In the genomic region with DNA sequence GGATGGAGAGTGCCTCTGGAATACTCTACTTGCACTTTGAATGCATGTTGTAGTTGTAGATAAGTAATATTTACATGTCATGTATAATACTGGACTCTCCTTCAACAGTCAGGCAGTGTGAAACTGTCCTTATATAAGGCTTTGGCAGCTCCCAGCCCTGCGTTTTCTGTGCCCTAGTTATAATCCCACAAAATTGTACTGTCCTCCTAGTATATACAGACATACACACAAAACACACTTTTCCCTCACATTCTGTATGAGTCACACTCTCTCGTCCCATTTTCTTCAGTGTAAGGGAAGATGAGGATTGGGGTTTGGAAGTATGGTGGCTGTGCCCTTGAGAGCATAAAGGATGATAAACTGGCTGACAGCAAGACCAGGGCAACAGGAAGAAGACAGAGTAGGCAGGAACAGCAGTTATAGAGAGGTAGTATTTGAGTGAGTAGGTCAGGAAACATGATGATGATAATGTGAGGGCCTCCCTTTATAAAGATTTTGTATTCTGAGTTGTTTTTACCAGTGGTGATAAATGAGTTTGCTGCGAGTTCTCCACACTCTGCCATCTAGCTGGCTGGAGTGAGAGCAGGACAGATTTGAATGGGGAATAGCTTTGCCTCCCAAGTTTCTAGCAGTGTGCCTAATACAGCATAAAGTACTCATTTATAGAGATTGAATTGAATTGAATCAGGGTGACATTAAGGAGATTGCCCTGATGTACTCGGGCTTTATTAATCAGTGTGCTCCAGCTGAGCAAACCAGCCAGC, we compare ENCODE assay signal across 14 cellular contexts. TPM values are rescaled to one million over a fixed set of nuclear protein-coding genes. Genes with fewer than 3 reads are reported as not detected.
DNase-seq lines count a peak whose midpoint lies in the region; ATAC-seq, FAIRE-seq and TF ChIP-seq lines count a peak whose summit lies in the region.
"Had no signal": no experiment of that assay in that cellular context is flagged by ENCODE, and none has a peak within 500 bp of the region (broad histone marks: within the 10 kb centered on the region; RNA-seq: fewer than 3 reads in every experiment).

No MANE protein-coding gene starts in this region.

- FAIRE-seq in HTR-8/SVneo (lab: Jason Lieb, UNC): no peak

- DNase-seq in CD4-positive, alpha-beta memory T cell: peak in 3 of 5 donors; percentile 14 to 27 (median 23)
- DNase-seq in HFFc6 (no peak), astrocyte of the hippocampus (ENCODE audit: low read depth, low spot score) (peak; percentile 13), mesenchymal stem cell (peak; percentile 43), HTR-8/SVneo (ENCODE audit: insufficient read length, low spot score) (no peak), DMS53 (lab: John Stamatoyannopoulos, UW) (no peak), ecto neural progenitor cell (ENCODE audit: low spot score) (no peak)
- DNase-seq: GF-D8, NCI-H1930, SW 1271 had no signal

- no peak overlapping the region for H2BK5ac ChIP-seq in mesenchymal stem cell (ENCODE audit: low read depth, low read length, poor library complexity, severe bottlenecking)

- no peak overlapping the region for H3K4me3 ChIP-seq in CD4-positive, alpha-beta memory T cell (ENCODE audit: low read length in 2 of 2)
- H3K4me3 ChIP-seq in mesenchymal stem cell (ENCODE audit: insufficient read depth in 1 of 2, low read depth in 1 of 2, low read length in 2 of 2): no peak overlapping the region
- H3K4me3 ChIP-seq: ascending aorta had no signal

- no peak overlapping the region for H2BK12ac ChIP-seq in mesenchymal stem cell (ENCODE audit: low read length in 2 of 2)

- H3K9me3 ChIP-seq in CD4-positive, alpha-beta memory T cell (ENCODE audit: control insufficient read depth in 1 of 2, low read length in 2 of 2): no peaks in the 10 kb centered on the region
- H3K9me3 ChIP-seq in mesenchymal stem cell (ENCODE audit: control insufficient read depth, low read length): no peaks in the 10 kb centered on the region
- H3K9me3 ChIP-seq: ascending aorta had no signal

- H3K23ac ChIP-seq in mesenchymal stem cell (ENCODE audit: low read length in 2 of 2): no peak overlapping the region

- no peaks in the 10 kb centered on the region for H3K27me3 Mint-ChIP-seq in CD4-positive, alpha-beta memory T cell
- H3K27me3 Mint-ChIP-seq in HFFc6 (ENCODE audit: insufficient read depth): no peaks in the 10 kb centered on the region; the same call in 1 of the 2 replicates

- ATAC-seq in HG03439 (IDR thresholded peaks at IDR 0.05; ENCODE audit: unreplicated experiment): no peak
- ATAC-seq: esophagus mucosa had no signal

- intact Hi-C loops in CD4-positive, alpha-beta memory T cell (cut with micrococcal nuclease): no loop called here

- H3K4ac ChIP-seq in mesenchymal stem cell (ENCODE audit: low read depth in 1 of 2, low read length in 2 of 2): no peak overlapping the region

- H3K27me3 ChIP-seq in CD4-positive, alpha-beta memory T cell (ENCODE audit: insufficient read depth, low read length): no peaks in the 10 kb centered on the region
- no peaks in the 10 kb centered on the region for H3K27me3 ChIP-seq in mesenchymal stem cell (ENCODE audit: control insufficient read depth in 1 of 2, insufficient read depth in 1 of 2, low read length in 2 of 2)
- H3K27me3 ChIP-seq: ascending aorta had no signal

- 57% methylated on average over 4 of the region's 4 CpGs for WGBS in mesenchymal stem cell

- H3K18ac ChIP-seq in mesenchymal stem cell (ENCODE audit: low read depth in 1 of 2, low read length in 2 of 2): no peak overlapping the region

- peaks cover 29% of the 10 kb centered on the region for H3K79me1 ChIP-seq in mesenchymal stem cell (replicated peaks; ENCODE audit: low read length, poor library complexity, severe bottlenecking)

- H3K9me3 Mint-ChIP-seq in CD4-positive, alpha-beta memory T cell: no peaks in the 10 kb centered on the region
- no peaks in the 10 kb centered on the region for H3K9me3 Mint-ChIP-seq in HFFc6

- H3K4me1 ChIP-seq in CD4-positive, alpha-beta memory T cell (ENCODE audit: insufficient read depth, low read length): peaks cover 83% of the 10 kb centered on the region
- H3K4me1 ChIP-seq in mesenchymal stem cell (ENCODE audit: control insufficient read depth, insufficient read depth, low read depth, low read length): peaks cover 4% of the 10 kb centered on the region

- no peak for TF ChIP-seq CTCF in HFFc6 (IDR thresholded peaks at IDR 0.05)

- H3K14ac ChIP-seq in mesenchymal stem cell (ENCODE audit: low read length in 2 of 2): no peak overlapping the region

- H3K27ac ChIP-seq in CD4-positive, alpha-beta memory T cell (ENCODE audit: low read depth, low read length): peak overlapping the region; percentile 18
- H3K27ac ChIP-seq in mesenchymal stem cell (ENCODE audit: low read length, poor library complexity, severe bottlenecking): no peak overlapping the region
- H3K27ac ChIP-seq: ascending aorta, C4-2B had no signal

- H4K91ac ChIP-seq in mesenchymal stem cell (ENCODE audit: low read length): no peak overlapping the region

- no peak overlapping the region for H2BK120ac ChIP-seq in mesenchymal stem cell (ENCODE audit: low read depth, low read length)

- peaks cover 25 to 29% of the 10 kb centered on the region in 2 donors for H3K36me3 Mint-ChIP-seq in CD4-positive, alpha-beta memory T cell
- peaks cover 10% of the 10 kb centered on the region for H3K36me3 Mint-ChIP-seq in HFFc6 (ENCODE audit: low read depth)

- H3K27ac Mint-ChIP-seq in CD4-positive, alpha-beta memory T cell: peak overlapping the region; percentile 82 to 98 (median 89)
- H3K27ac Mint-ChIP-seq in HFFc6: peak overlapping the region; percentile 18

- H3K9ac ChIP-seq in mesenchymal stem cell (ENCODE audit: low read length): no peak overlapping the region

- H3K4me3 Mint-ChIP-seq in CD4-positive, alpha-beta memory T cell: peak overlapping the region; percentile 16 to 77 (median 64)
- H3K4me3 Mint-ChIP-seq in HFFc6: no peak overlapping the region

- no peak overlapping the region for H2AFZ ChIP-seq in mesenchymal stem cell (ENCODE audit: low read depth, low read length)

- CTCF ChIA-PET in CD4-positive, alpha-beta memory T cell (lab: Charles Lee; ENCODE audit: partially characterized antibody): interaction anchor here (1.1 to 2.5 kb wide), 4 partner anchors 21 to 239 kb away, joined by 3 to 6 read pairs (median 3); no protein-coding TSS in a partner anchor

- no peaks in the 10 kb centered on the region for H3K36me3 ChIP-seq in CD4-positive, alpha-beta memory T cell (ENCODE audit: insufficient read depth, low read length)
- H3K36me3 ChIP-seq in mesenchymal stem cell (ENCODE audit: control insufficient read depth in 1 of 2, insufficient read depth in 2 of 2, low read depth in 1 of 2, low read length in 2 of 2): peaks cover 0 to 21% of the 10 kb centered on the region in 2 experiments

- no peak overlapping the region for H3K4me2 ChIP-seq in mesenchymal stem cell (ENCODE audit: low read length, poor library complexity, severe bottlenecking)

- POLR2A ChIA-PET in CD4-positive, alpha-beta memory T cell (lab: Charles Lee; ENCODE audit: partially characterized antibody): interaction anchor here (1.0 to 7.0 kb wide), 6 partner anchors 10 to 259 kb away, joined by 4 to 49 read pairs (median 5); partner anchors contain the start of gene CDKN1B

- no peak overlapping the region for H4K8ac ChIP-seq in mesenchymal stem cell (ENCODE audit: low read length)

- H3K4me1 Mint-ChIP-seq in CD4-positive, alpha-beta memory T cell: peaks cover 42 to 92% (median 61%) of the 10 kb centered on the region in 4 donors
- H3K4me1 Mint-ChIP-seq in HFFc6 (ENCODE audit: low read depth): peaks cover 29% of the 10 kb centered on the region

- H2AK5ac ChIP-seq in mesenchymal stem cell (ENCODE audit: low read length, severe bottlenecking): no peak overlapping the region

- H2BK15ac ChIP-seq in mesenchymal stem cell (ENCODE audit: low read depth, poor library complexity, severe bottlenecking): no peak overlapping the region

RNA-seq across cellular contexts. Expression of gene CREBL2, which starts 5.0 kb away (rescaled TPM):
- total RNA-seq in CD4-positive, alpha-beta memory T cell: 10 to 100 TPM; 51.0 to 52.0 TPM
- polyA plus RNA-seq in CD4-positive, alpha-beta memory T cell: 100 to 1,000 TPM in 1 of 2 donors, 10 to 100 TPM in 1; 71.7 to 107 TPM
- 10 to 100 TPM; 20.9 to 25.7 (median 23.2) TPM for total RNA-seq in HFFc6 (2021; fragmentation: NEBNext Ultra II Directional; extraction: Animal tissue kit (Norgen Biotek cat#: 25700))
- polyA plus RNA-seq in mesenchymal stem cell (2013, experiment 1 of 2): 18.3 TPM
- 19.9 TPM for polyA plus RNA-seq in mesenchymal stem cell (2013, experiment 2 of 2)

RNA-seq across cellular contexts. Expression of gene DUSP16, which starts 54.0 kb away (rescaled TPM):
- 100 to 1,000 TPM; 122 to 125 TPM for total RNA-seq in CD4-positive, alpha-beta memory T cell
- polyA plus RNA-seq in CD4-positive, alpha-beta memory T cell: 10 to 100 TPM; 16.8 to 22.8 TPM
- total RNA-seq in HFFc6 (2021; fragmentation: NEBNext Ultra II Directional; extraction: Animal tissue kit (Norgen Biotek cat#: 25700)): 1 to 10 TPM; 5.9 to 8.9 (median 7.4) TPM
- polyA plus RNA-seq in mesenchymal stem cell (2013, experiment 1 of 2): 6.2 TPM
- polyA plus RNA-seq in mesenchymal stem cell (2013, experiment 2 of 2): 6.2 TPM

Comparison
In these comparisons a context has a peak if more than half of its experiments do, and no peak if none do; other contexts are left out.
1. DNase-seq: peak in CD4-positive, alpha-beta memory T cell (3 of 5), astrocyte of the hippocampus (single experiment) and mesenchymal stem cell (single experiment); none in HFFc6 (single experiment), HTR-8/SVneo (single experiment), DMS53 (single experiment) and ecto neural progenitor cell (single experiment).
2. RNA of gene DUSP16, which starts 54.0 kb away (total RNA-seq): 122 to 125 TPM in CD4-positive, alpha-beta memory T cell; 5.9 to 8.9 TPM in HFFc6; every median in the first group is over 10 times any median in the second.